ENCODE assay signal across 8 cellular contexts in the genomic region with DNA sequence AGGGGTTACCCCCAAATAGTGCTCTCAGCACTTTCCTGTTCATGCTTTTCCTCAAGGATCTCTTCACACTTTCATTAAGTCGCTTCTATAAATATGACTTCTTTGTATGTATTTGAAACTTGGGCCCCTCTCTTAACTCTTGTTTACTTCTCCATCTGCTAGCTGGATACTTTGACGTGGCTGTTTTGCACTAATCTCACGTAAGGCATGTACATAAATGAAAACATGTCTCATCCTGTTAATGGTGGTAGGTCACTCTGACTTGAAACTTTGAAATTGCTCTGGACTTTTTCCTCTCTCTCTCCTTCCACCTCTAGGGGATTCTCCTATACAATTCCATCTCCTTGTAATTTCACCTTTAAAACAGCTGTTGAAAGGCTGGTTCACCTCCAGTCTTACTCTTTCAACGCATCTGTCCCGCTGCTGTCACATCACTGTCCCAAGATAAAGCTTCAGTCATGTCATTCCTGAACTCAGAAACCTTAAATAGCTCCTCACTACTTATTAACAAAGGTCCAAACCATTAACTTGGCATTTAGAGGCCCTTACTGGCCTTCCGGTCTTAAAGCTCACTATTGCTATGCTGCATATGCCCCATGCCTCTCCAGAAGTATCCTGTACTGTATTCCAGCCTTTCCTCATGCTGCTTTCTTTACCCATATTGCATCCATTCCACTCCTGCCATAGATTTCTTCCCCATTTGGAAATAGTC. TPM values are rescaled to one million over a fixed set of nuclear protein-coding genes. Genes with fewer than 3 reads are reported as not detected.
DNase-seq lines count a peak whose midpoint lies in the region; ATAC-seq, FAIRE-seq and TF ChIP-seq lines count a peak whose summit lies in the region.

No MANE protein-coding gene starts in this region.

- peak overlapping the region; percentile 86 for H3K4me3 ChIP-seq in BE2C (ENCODE audit: low read depth, low read length)
- H3K4me3 ChIP-seq in LNCaP clone FGC (ENCODE audit: low read depth, low read length), result peak overlapping the region; percentile 96
- H3K4me3 ChIP-seq in colonic mucosa, result peak overlapping the region; percentile 87

- peaks cover 0 to 7% of the 10 kb centered on the region in 2 donors for H3K36me3 Mint-ChIP-seq in naive B cell

- H3K27ac ChIP-seq in colonic mucosa, result peak overlapping the region; percentile 100

- no peak for DNase-seq in BE2C
- no peak for DNase-seq in LNCaP clone FGC (ENCODE audit: low read depth)
- DNase-seq in colonic mucosa, result no peak
- no peak for DNase-seq in naive B cell
- DNase-seq in amniotic stem cell (lab: John Stamatoyannopoulos, UW), result no peak
- no peak for DNase-seq in HTR-8/SVneo (ENCODE audit: insufficient read length, low spot score)

- no peak for FAIRE-seq in HTR-8/SVneo (lab: Jason Lieb, UNC)

- H3K4me1 ChIP-seq in BE2C (no peaks in the 10 kb centered on the region), colonic mucosa (peaks cover 16% of the 10 kb centered on the region)

- H3K27ac Mint-ChIP-seq in naive B cell, result peak overlapping the region; percentile 70 to 100 (median 100)

- intact Hi-C loops in colonic mucosa (cut with DNase I), result loop anchor here (10.0 kb wide), 1 partner anchor 64 kb away; the partner anchor contains the start of gene SLC30A4

- ATAC-seq in naive B cell (ENCODE audit: low read depth in 2 of 2) (no peak), GM18873 (IDR thresholded peaks at IDR 0.05; ENCODE audit: low FRiP score, unreplicated experiment) (no peak), HG02852 (IDR thresholded peaks at IDR 0.05; ENCODE audit: unreplicated experiment) (no peak)

- H3K9me3 Mint-ChIP-seq in naive B cell, result no peaks in the 10 kb centered on the region

- H3K9me3 ChIP-seq in BE2C (no peaks in the 10 kb centered on the region), colonic mucosa (no peaks in the 10 kb centered on the region)

- H3K4me1 Mint-ChIP-seq in naive B cell, result peaks cover 24 to 76% (median 28%) of the 10 kb centered on the region in 3 donors

- H3K27me3 Mint-ChIP-seq in naive B cell, result no peaks in the 10 kb centered on the region

- no peak for TF ChIP-seq CTCF in BE2C (IDR thresholded peaks at IDR 0.05; ENCODE audit: low read depth, low read length)
- TF ChIP-seq CTCF in LNCaP clone FGC (IDR thresholded peaks at IDR 0.05; ENCODE audit: control insufficient read depth, extremely low read depth, insufficient read depth), result no peak
- TF ChIP-seq CTCF in colonic mucosa (IDR thresholded peaks at IDR 0.05), result no peak

- H3K27me3 ChIP-seq in BE2C (no peaks in the 10 kb centered on the region), colonic mucosa (no peaks in the 10 kb centered on the region)

- peak overlapping the region; percentile 89 to 97 for H3K9ac ChIP-seq in colonic mucosa (ENCODE audit: low read depth in 2 of 2, low read length in 2 of 2)

- peak overlapping the region; percentile 89 to 99 (median 98) for H3K4me3 Mint-ChIP-seq in naive B cell

- H3K36me3 ChIP-seq in BE2C (0 out of 2 replicates have a peak, but pooled peaks cover 5% of the 10 kb centered on the region), colonic mucosa (no peaks in the 10 kb centered on the region)

RNA-seq across cellular contexts. Expression of gene BLOC1S6, which starts 1.2 kb away (rescaled TPM):
- 27.4 TPM for polyA plus RNA-seq in BE2C (2012; ENCODE audit: insufficient read depth, insufficient read length, low read depth)
- total RNA-seq in colonic mucosa, result 10 to 100 TPM; 28.3 to 31.9 TPM
- polyA plus RNA-seq in naive B cell (ENCODE audit: low read depth in 6 of 6), result 100 to 1,000 TPM in 1 of 6 donors, 10 to 100 TPM in 5; 57.1 to 119 (median 93.5) TPM

RNA-seq across cellular contexts. Expression of gene SQOR, which starts 46.5 kb away (rescaled TPM):
- polyA plus RNA-seq in BE2C (2012; ENCODE audit: insufficient read depth, insufficient read length, low read depth), result 7.8 TPM
- 100 to 1,000 TPM; 308 to 500 TPM for total RNA-seq in colonic mucosa
- 100 to 1,000 TPM in 1 of 6 donors, 10 to 100 TPM in 5; 49.2 to 110 (median 67.1) TPM for polyA plus RNA-seq in naive B cell (ENCODE audit: low read depth in 6 of 6)
